Comparison of ENCODE assay signal across 31 cellular contexts in the genomic region with DNA sequence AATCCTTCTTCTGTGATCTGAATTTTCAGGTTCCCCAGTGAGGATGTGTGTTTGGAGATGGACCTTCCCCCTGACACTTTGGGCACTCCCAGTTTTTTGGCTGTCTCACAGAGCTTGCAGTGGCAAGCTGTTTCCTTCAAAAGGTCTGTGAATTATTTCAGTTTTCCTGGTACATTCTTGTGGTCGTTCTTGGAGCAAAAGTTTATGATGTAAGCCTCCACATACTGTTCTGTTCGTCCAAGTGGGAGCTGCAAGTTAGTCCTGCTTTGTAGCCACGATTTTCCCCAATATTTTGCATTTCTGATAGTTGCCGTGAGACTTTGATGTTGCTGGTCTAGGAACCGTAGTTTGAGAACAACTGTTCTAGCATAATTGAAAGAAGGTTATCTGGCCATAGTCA.
"Had no signal": no experiment of that assay in that cellular context is flagged by ENCODE, and none has a peak within 500 bp of the region (broad histone marks: within the 10 kb centered on the region; RNA-seq: fewer than 3 reads in every experiment).

No MANE protein-coding gene starts in this region.

- H3K9me3 Mint-ChIP-seq: effector memory CD8-positive, alpha-beta T cell had no signal

- DNase-seq: activated CD4-positive, alpha-beta memory T cell treated with anti-CD3 and anti-CD28 coated beads for 36 hours; activated CD4-positive, alpha-beta T cell treated with anti-CD3 and anti-CD28 coated beads for 36 hours; activated CD4-positive, alpha-beta T cell treated with anti-CD3 and anti-CD28 coated beads, Interleukin-2, amount 10 ng/mL, durations not matched to agents 24 days and 14 days; activated CD4-positive, CD25-positive, alpha-beta regulatory T cell; activated CD4-positive, CD25-positive, alpha-beta regulatory T cell treated with anti-CD3 and anti-CD28 coated beads, Interleukin-2, amount 50 U/mL, for 72 hours; activated CD8-positive, alpha-beta memory T cell treated with anti-CD3 and anti-CD28 coated beads, Interleukin-2, amount 10 ng/mL, durations not matched to agents 7 days and 5 days; activated CD8-positive, alpha-beta memory T cell treated with anti-CD3 and anti-CD28 coated beads, Interleukin-2, amount 50 U/mL, for 4 hours; activated CD8-positive, alpha-beta T cell treated with anti-CD3 and anti-CD28 coated beads, Interleukin-2, amount 10 ng/mL, durations not matched to agents 7 days and 5 days; activated effector memory CD4-positive, alpha-beta T cell treated with anti-CD3 and anti-CD28 coated beads, Interleukin-2, amount 50 U/mL, for 16 hours; activated naive CD4-positive, alpha-beta T cell treated with anti-CD3 and anti-CD28 coated beads for 36 hours; activated naive CD8-positive, alpha-beta T cell treated with anti-CD3 and anti-CD28 coated beads for 36 hours; activated naive CD8-positive, alpha-beta T cell treated with anti-CD3 and anti-CD28 coated beads, Interleukin-2, amount 50 U/mL, for 24 hours; activated T-cell treated with anti-CD3 and anti-CD28 coated beads, Interleukin-2, amount 50 U/mL, for 1 hour; activated T-cell treated with anti-CD3 and anti-CD28 coated beads, Interleukin-2, amount 50 U/mL, for 48 hours; adrenal gland; brain microvascular endothelial cell; cortex of kidney; dermis blood vessel endothelial cell; effector CD4-positive, alpha-beta T cell; effector memory CD8-positive, alpha-beta T cell; esophagus squamous epithelium; foreskin keratinocyte; gastrocnemius medialis; glutamatergic neuron; heart left ventricle; T-helper 2 cell had no signal

- H3K27me3 Mint-ChIP-seq: activated CD4-positive, alpha-beta memory T cell treated with anti-CD3 and anti-CD28 coated beads for 36 hours; activated CD4-positive, alpha-beta T cell treated with anti-CD3 and anti-CD28 coated beads for 36 hours; activated CD4-positive, alpha-beta T cell treated with anti-CD3 and anti-CD28 coated beads, Interleukin-2, amount 10 ng/mL, durations not matched to agents 24 days and 14 days; activated CD8-positive, alpha-beta memory T cell treated with anti-CD3 and anti-CD28 coated beads, Interleukin-2, amount 10 ng/mL, durations not matched to agents 7 days and 5 days; activated naive CD4-positive, alpha-beta T cell treated with anti-CD3 and anti-CD28 coated beads, Interleukin-2, amount 50 U/mL, for 24 hours; activated naive CD8-positive, alpha-beta T cell treated with anti-CD3 and anti-CD28 coated beads for 36 hours; activated naive CD8-positive, alpha-beta T cell treated with anti-CD3 and anti-CD28 coated beads, Interleukin-2, amount 50 U/mL, for 24 hours; central memory CD8-positive, alpha-beta T cell; effector memory CD8-positive, alpha-beta T cell had no signal

- H3K4me3 Mint-ChIP-seq: activated CD4-positive, alpha-beta memory T cell treated with anti-CD3 and anti-CD28 coated beads for 36 hours; activated CD4-positive, alpha-beta T cell treated with anti-CD3 and anti-CD28 coated beads for 36 hours; activated CD4-positive, alpha-beta T cell treated with anti-CD3 and anti-CD28 coated beads, Interleukin-2, amount 10 ng/mL, durations not matched to agents 24 days and 14 days; activated CD8-positive, alpha-beta memory T cell treated with anti-CD3 and anti-CD28 coated beads, Interleukin-2, amount 10 ng/mL, durations not matched to agents 7 days and 5 days; activated CD8-positive, alpha-beta T cell treated with anti-CD3 and anti-CD28 coated beads, Interleukin-2, amount 10 ng/mL, durations not matched to agents 7 days and 5 days; activated naive CD4-positive, alpha-beta T cell treated with anti-CD3 and anti-CD28 coated beads for 36 hours; activated naive CD4-positive, alpha-beta T cell treated with anti-CD3 and anti-CD28 coated beads, Interleukin-2, amount 50 U/mL, for 24 hours; activated naive CD8-positive, alpha-beta T cell treated with anti-CD3 and anti-CD28 coated beads for 36 hours; activated naive CD8-positive, alpha-beta T cell treated with anti-CD3 and anti-CD28 coated beads, Interleukin-2, amount 50 U/mL, for 24 hours; activated T-helper 1 cell treated with anti-CD3 and anti-CD28 coated beads, Interleukin-12 subunit alpha, Interleukin-12 subunit beta, Interleukin-2, Interleukin-4 antibody, amounts not matched to agents 30 ng/mL and 10 ng/mL and 1 ng/mL, durations not matched to agents 14 hours and 24 hours and 36 hours; central memory CD8-positive, alpha-beta T cell; effector memory CD8-positive, alpha-beta T cell had no signal

- H3K4me3 ChIP-seq: adrenal gland, ascending aorta, esophagus squamous epithelium, gastrocnemius medialis, heart left ventricle had no signal

- H3K4me1 Mint-ChIP-seq: activated CD4-positive, alpha-beta T cell treated with anti-CD3 and anti-CD28 coated beads for 36 hours; activated CD4-positive, alpha-beta T cell treated with anti-CD3 and anti-CD28 coated beads, Interleukin-2, amount 10 ng/mL, durations not matched to agents 24 days and 14 days; activated CD8-positive, alpha-beta memory T cell treated with anti-CD3 and anti-CD28 coated beads, Interleukin-2, amount 10 ng/mL, durations not matched to agents 7 days and 5 days; activated naive CD4-positive, alpha-beta T cell treated with anti-CD3 and anti-CD28 coated beads, Interleukin-2, amount 50 U/mL, for 24 hours; activated naive CD8-positive, alpha-beta T cell treated with anti-CD3 and anti-CD28 coated beads for 36 hours; activated naive CD8-positive, alpha-beta T cell treated with anti-CD3 and anti-CD28 coated beads, Interleukin-2, amount 50 U/mL, for 24 hours had no signal

- H3K27ac Mint-ChIP-seq: activated CD4-positive, alpha-beta memory T cell treated with anti-CD3 and anti-CD28 coated beads for 36 hours; activated CD4-positive, alpha-beta T cell treated with anti-CD3 and anti-CD28 coated beads for 36 hours; activated CD4-positive, alpha-beta T cell treated with anti-CD3 and anti-CD28 coated beads, Interleukin-2, amount 10 ng/mL, durations not matched to agents 24 days and 14 days; activated CD8-positive, alpha-beta memory T cell treated with anti-CD3 and anti-CD28 coated beads, Interleukin-2, amount 10 ng/mL, durations not matched to agents 7 days and 5 days; activated CD8-positive, alpha-beta T cell treated with anti-CD3 and anti-CD28 coated beads, Interleukin-2, amount 10 ng/mL, durations not matched to agents 7 days and 5 days; activated naive CD4-positive, alpha-beta T cell treated with anti-CD3 and anti-CD28 coated beads for 36 hours; activated naive CD4-positive, alpha-beta T cell treated with anti-CD3 and anti-CD28 coated beads, Interleukin-2, amount 50 U/mL, for 24 hours; activated naive CD8-positive, alpha-beta T cell treated with anti-CD3 and anti-CD28 coated beads for 36 hours; activated naive CD8-positive, alpha-beta T cell treated with anti-CD3 and anti-CD28 coated beads, Interleukin-2, amount 50 U/mL, for 24 hours; activated T-helper 1 cell treated with anti-CD3 and anti-CD28 coated beads, Interleukin-12 subunit alpha, Interleukin-12 subunit beta, Interleukin-2, Interleukin-4 antibody, amounts not matched to agents 30 ng/mL and 10 ng/mL and 1 ng/mL, durations not matched to agents 14 hours and 24 hours and 36 hours; activated T-helper 2 cell treated with anti-CD3 and anti-CD28 coated beads, Interferon-gamma antibody, Interleukin-2, Interleukin-4, amounts not matched to agents 10 μg/mL and 5 μg/mL and 100 μg/mL, durations not matched to agents 14 hours and 24 hours and 36 hours; effector memory CD8-positive, alpha-beta T cell had no signal

- ATAC-seq: activated CD4-positive, alpha-beta T cell treated with anti-CD3 and anti-CD28 coated beads for 36 hours; activated CD8-positive, alpha-beta memory T cell treated with anti-CD3 and anti-CD28 coated beads, Interleukin-2, amount 10 ng/mL, durations not matched to agents 7 days and 5 days; activated CD8-positive, alpha-beta T cell treated with anti-CD3 and anti-CD28 coated beads, Interleukin-2, amount 10 ng/mL, durations not matched to agents 7 days and 5 days; activated naive CD8-positive, alpha-beta T cell treated with anti-CD3 and anti-CD28 coated beads, Interleukin-2, amount 50 U/mL, for 24 hours; effector memory CD8-positive, alpha-beta T cell; foreskin keratinocyte; gastrocnemius medialis; heart left ventricle had no signal
